ENCODE assay signal across 11 cellular contexts in the genomic region with DNA sequence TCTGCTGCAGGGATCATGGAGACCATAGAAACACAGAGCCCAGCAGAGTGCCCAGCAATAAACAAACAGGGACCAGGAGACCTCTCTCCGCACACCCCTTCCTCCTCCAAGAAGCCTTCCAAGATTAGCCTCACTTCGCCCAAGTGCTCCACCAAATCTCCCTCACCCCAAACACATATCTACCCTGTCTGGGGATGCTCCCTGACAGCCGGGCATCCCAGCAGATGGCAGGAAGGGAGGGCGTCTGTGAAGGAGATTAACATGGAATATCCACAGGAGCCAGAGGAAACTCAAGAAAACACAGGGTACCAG. TPM values are rescaled to one million over a fixed set of nuclear protein-coding genes. Genes with fewer than 3 reads are reported as not detected.
DNase-seq lines count a peak whose midpoint lies in the region; ATAC-seq and TF ChIP-seq lines count a peak whose summit lies in the region.
"Had no signal": no experiment of that assay in that cellular context is flagged by ENCODE, and none has a peak within 500 bp of the region (broad histone marks: within the 10 kb centered on the region; RNA-seq: fewer than 3 reads in every experiment).

No MANE protein-coding gene starts in this region.

- H3K36me3 Mint-ChIP-seq in activated CD4-positive, alpha-beta T cell treated with anti-CD3 and anti-CD28 coated beads for 36 hours (ENCODE audit: low read depth), result peaks cover 12% of the 10 kb centered on the region
- H3K36me3 Mint-ChIP-seq in H9 (ENCODE audit: insufficient read depth in 1 of 3, low read depth in 3 of 3), result peaks cover 6 to 10% (median 10%) of the 10 kb centered on the region in 3 experiments; a peak in 6 of 7 replicates

- no peak for TF ChIP-seq CTCF in H9 (conservative IDR thresholded peaks at IDR 0.05)

- peaks cover 9% of the 10 kb centered on the region; the same call in 1 of the 2 replicates for H3K79me2 ChIP-seq in H9 (ENCODE audit: insufficient read depth, low read length)

- no peak for DNase-seq in activated CD4-positive, alpha-beta T cell treated with anti-CD3 and anti-CD28 coated beads for 36 hours
- no peak for DNase-seq in activated CD4-positive, alpha-beta T cell treated with anti-CD3 and anti-CD28 coated beads for 1 hour
- DNase-seq in H9, result no peak
- DNase-seq in caudate nucleus (lab: John Stamatoyannopoulos, UW), result no peak
- DNase-seq in neuronal stem cell (ENCODE audit: low spot score), result no peak
- no peak for DNase-seq in activated effector memory CD4-positive, alpha-beta T cell treated with anti-CD3 and anti-CD28 coated beads, Interleukin-2, amount 50 U/mL, for 16 hours
- DNase-seq in NCI-H2029 treated with DMSO at 0.1 percent for 48 hours (lab: John Stamatoyannopoulos, UW), result no peak

- no peak overlapping the region for H4K5ac ChIP-seq in H9 (ENCODE audit: insufficient read length, low read depth, low read length)

- no peaks in the 10 kb centered on the region for H3K23me2 ChIP-seq in H9 (ENCODE audit: insufficient read length, low read depth, low read length, poor library complexity, severe bottlenecking)

- peaks cover 3% of the 10 kb centered on the region for H4K20me1 ChIP-seq in H9 (ENCODE audit: control insufficient read depth, insufficient read depth, insufficient read length)

- H2BK20ac ChIP-seq in H9 (ENCODE audit: low read depth, low read length, poor library complexity, severe bottlenecking), result no peak overlapping the region

- H3K79me1 ChIP-seq in H9 (ENCODE audit: insufficient read depth, low read depth, low read length, poor library complexity, severe bottlenecking) (peaks cover 8% of the 10 kb centered on the region), neuronal stem cell (ENCODE audit: low read depth, low read length) (no peaks in the 10 kb centered on the region)

- no peak overlapping the region for H3K9ac ChIP-seq in H9 (ENCODE audit: extremely low read depth, insufficient read length, low read length)
- no peak overlapping the region for H3K9ac ChIP-seq in neuronal stem cell (ENCODE audit: low read depth, low read length, poor library complexity)

- H4K8ac ChIP-seq in H9 (replicated peaks; ENCODE audit: insufficient read length, low read depth, low read length), result no peak overlapping the region
- H4K8ac ChIP-seq in neuronal stem cell (ENCODE audit: low read depth, low read length), result no peak overlapping the region

- no peak overlapping the region for H3K4me3 Mint-ChIP-seq in activated CD4-positive, alpha-beta T cell treated with anti-CD3 and anti-CD28 coated beads for 36 hours
- no peak overlapping the region for H3K4me3 Mint-ChIP-seq in H9

- H2BK15ac ChIP-seq in H9 (ENCODE audit: low read depth, low read length) (no peak overlapping the region), neuronal stem cell (ENCODE audit: low read length) (no peak overlapping the region)

- CTCF ChIA-PET in activated CD4-positive, alpha-beta T cell treated with anti-CD3 and anti-CD28 coated beads for 36 hours (lab: Charles Lee), result interaction anchor here (0.6 to 5.0 kb wide), 41 partner anchors 8 to 514 kb away, joined by 3 to 60 read pairs (median 4); a partner anchor contains a TSS

- H3K27ac Mint-ChIP-seq in activated CD4-positive, alpha-beta T cell treated with anti-CD3 and anti-CD28 coated beads for 36 hours, result peak overlapping the region; percentile 71
- H3K27ac Mint-ChIP-seq in H9, result peak overlapping the region; percentile 80 to 86 (median 82); a peak in 6 of 7 replicates

- no peaks in the 10 kb centered on the region for H3K9me3 Mint-ChIP-seq in activated CD4-positive, alpha-beta T cell treated with anti-CD3 and anti-CD28 coated beads for 36 hours (ENCODE audit: low read depth)
- no peaks in the 10 kb centered on the region; a peak in 1 of 5 replicates for H3K9me3 Mint-ChIP-seq in H9

- H2BK12ac ChIP-seq in H9 (ENCODE audit: insufficient read length, low read depth, low read length), result no peak overlapping the region
- no peak overlapping the region for H2BK12ac ChIP-seq in neuronal stem cell (ENCODE audit: low read length)

- H2BK120ac ChIP-seq in H9 (ENCODE audit: low read depth, low read length, poor library complexity, severe bottlenecking) (no peak overlapping the region), neuronal stem cell (ENCODE audit: low read depth, low read length) (no peak overlapping the region)

- no peak overlapping the region for H2AFZ ChIP-seq in H9 (ENCODE audit: low read length)
- H2AFZ ChIP-seq in neuronal stem cell (ENCODE audit: low read length), result peak overlapping the region; percentile 17

- no peaks in the 10 kb centered on the region for H3K36me3 ChIP-seq in neuronal stem cell (replicated peaks in 1 of 2; ENCODE audit: control insufficient read depth in 2 of 2, insufficient read depth in 2 of 2, low read length in 2 of 2)

- POLR2A ChIA-PET in activated CD4-positive, alpha-beta T cell treated with anti-CD3 and anti-CD28 coated beads for 36 hours (lab: Charles Lee), result interaction anchor here (0.6 to 1.4 kb wide), 7 partner anchors 11 to 428 kb away, joined by 3 to 16 read pairs (median 3); a partner anchor contains a TSS

- intact Hi-C loops in activated CD4-positive, alpha-beta T cell treated with anti-CD3 and anti-CD28 coated beads for 36 hours (cut with DNase I, micrococcal nuclease), result loop anchor here (1.0 to 10.0 kb wide), 6 partner anchors 124 to 519 kb away; a partner anchor contains a TSS

- no peak overlapping the region for H3K4me2 ChIP-seq in H9 (ENCODE audit: insufficient read depth, insufficient read length, low read length)
- H3K4me2 ChIP-seq in neuronal stem cell (ENCODE audit: insufficient read depth, low read length, poor library complexity, severe bottlenecking), result no peak overlapping the region

- H3K18ac ChIP-seq in H9 (ENCODE audit: insufficient read length, low read depth, low read length) (no peak overlapping the region), neuronal stem cell (ENCODE audit: low read length) (no peak overlapping the region)

- H3K56ac ChIP-seq in H9 (ENCODE audit: insufficient read length, low read depth, low read length), result no peak overlapping the region

- H3K9me3 ChIP-seq in H9 (ENCODE audit: control insufficient read depth, low read depth, low read length) (no peaks in the 10 kb centered on the region), neuronal stem cell (replicated peaks in 1 of 2; ENCODE audit: control insufficient read depth in 2 of 2, insufficient read depth in 1 of 2, low read depth in 1 of 2, low read length in 2 of 2) (no peaks in the 10 kb centered on the region)

- H3K4ac ChIP-seq in H9 (ENCODE audit: low read depth, low read length) (no peak overlapping the region), neuronal stem cell (ENCODE audit: low read length) (no peak overlapping the region)

- WGBS in H9 (ENCODE audit: extremely low coverage, insufficient read length, low lambda C conversion rate), result no CpG with 5 or more reads among the region's 4 CpGs
- no CpG with 5 or more reads among the region's 4 CpGs for WGBS in neuronal stem cell (ENCODE audit: extremely low coverage in 2 of 2, insufficient read length in 2 of 2, insufficient replicate concordance in 1 of 2), 2 donors

- H4K91ac ChIP-seq in H9 (ENCODE audit: insufficient read length, low read depth, low read length) (no peak overlapping the region), neuronal stem cell (ENCODE audit: low read depth, low read length, poor library complexity) (no peak overlapping the region)

- H3K23ac ChIP-seq in H9 (ENCODE audit: insufficient read length, low read depth, low read length) (no peak overlapping the region), neuronal stem cell (ENCODE audit: low read depth, low read length, poor library complexity) (no peak overlapping the region)

- H3K4me3 ChIP-seq in neuronal stem cell (ENCODE audit: low read length in 2 of 2), result no peak overlapping the region

- H3K4me1 Mint-ChIP-seq in activated CD4-positive, alpha-beta T cell treated with anti-CD3 and anti-CD28 coated beads for 36 hours, result peaks cover 21% of the 10 kb centered on the region
- H3K4me1 Mint-ChIP-seq in H9, result peaks cover 28 to 34% of the 10 kb centered on the region in 2 experiments

- H3T11ph ChIP-seq in H9 (ENCODE audit: low read length), result no peak overlapping the region

- no peak for ATAC-seq in activated CD4-positive, alpha-beta T cell treated with anti-CD3 and anti-CD28 coated beads for 36 hours
- no peak for ATAC-seq in HG03354 (IDR thresholded peaks at IDR 0.05; ENCODE audit: poor library complexity, severe bottlenecking, unreplicated experiment)

- H3K4me1 ChIP-seq in H9 (ENCODE audit: insufficient read depth, low read length), result no peaks in the 10 kb centered on the region; the same call in 1 of the 2 replicates
- peaks cover 4 to 16% of the 10 kb centered on the region in 2 donors for H3K4me1 ChIP-seq in neuronal stem cell (ENCODE audit: control insufficient read depth in 2 of 2, insufficient read depth in 1 of 2, low read depth in 1 of 2, low read length in 2 of 2)

- H3K27ac ChIP-seq in H9 (ENCODE audit: insufficient read length, low read depth, low read length) (no peak overlapping the region), caudate nucleus (ENCODE audit: low read depth, low read length) (peak overlapping the region; percentile 2), neuronal stem cell (replicated peaks; ENCODE audit: low read length) (no peak overlapping the region)
- H3K27ac ChIP-seq: epithelial cell of prostate had no signal

- H3K14ac ChIP-seq in H9 (ENCODE audit: insufficient read depth, low read length), result no peak overlapping the region
- H3K14ac ChIP-seq in neuronal stem cell (ENCODE audit: low read length), result no peak overlapping the region

- H3K27me3 Mint-ChIP-seq in activated CD4-positive, alpha-beta T cell treated with anti-CD3 and anti-CD28 coated beads for 36 hours, result no peaks in the 10 kb centered on the region
- no peaks in the 10 kb centered on the region for H3K27me3 Mint-ChIP-seq in H9 (ENCODE audit: low read depth)
- H3K27me3 Mint-ChIP-seq: activated naive CD8-positive, alpha-beta T cell had no signal

- no peak overlapping the region for H2BK5ac ChIP-seq in H9 (ENCODE audit: insufficient read length, low read length)
- H2BK5ac ChIP-seq in neuronal stem cell (ENCODE audit: low read length), result no peak overlapping the region

- H2AK5ac ChIP-seq in H9 (ENCODE audit: insufficient read length, low read length) (no peak overlapping the region), neuronal stem cell (ENCODE audit: low read depth, low read length) (no peak overlapping the region)

- H3K27me3 ChIP-seq in H9 (ENCODE audit: insufficient read depth, low read length) (no peaks in the 10 kb centered on the region), neuronal stem cell (ENCODE audit: control insufficient read depth in 3 of 3, insufficient read depth in 3 of 3, low read depth in 1 of 3, low read length in 3 of 3) (no peaks in the 10 kb centered on the region)

RNA-seq across cellular contexts. Expression of a gene that starts 26.5 kb away (rescaled TPM):
- 10 to 100 TPM; 69.9 to 76.6 TPM for total RNA-seq in activated CD4-positive, alpha-beta T cell treated with anti-CD3 and anti-CD28 coated beads for 36 hours
- 59.4 and 63.0 TPM in 2 replicates for total RNA-seq in H9 (2021)
- polyA plus RNA-seq in neuronal stem cell (2013, experiment 1 of 2), result 15.2 TPM
- polyA plus RNA-seq in neuronal stem cell (2013, experiment 2 of 2), result 15.9 TPM

RNA-seq across cellular contexts. Expression of a gene that starts 51.5 kb away (rescaled TPM):
- total RNA-seq in activated CD4-positive, alpha-beta T cell treated with anti-CD3 and anti-CD28 coated beads for 36 hours, result under 1 TPM; 0.30 to 0.73 TPM
- 3.4 and 4.3 TPM in 2 replicates for total RNA-seq in H9 (2021)
- 1.7 TPM for polyA plus RNA-seq in neuronal stem cell (2013, experiment 1 of 2)
- 1.7 TPM for polyA plus RNA-seq in neuronal stem cell (2013, experiment 2 of 2)
- total RNA-seq: chondrocyte had no signal
